ENCODE assay signal across 25 cellular contexts in the genomic region with DNA sequence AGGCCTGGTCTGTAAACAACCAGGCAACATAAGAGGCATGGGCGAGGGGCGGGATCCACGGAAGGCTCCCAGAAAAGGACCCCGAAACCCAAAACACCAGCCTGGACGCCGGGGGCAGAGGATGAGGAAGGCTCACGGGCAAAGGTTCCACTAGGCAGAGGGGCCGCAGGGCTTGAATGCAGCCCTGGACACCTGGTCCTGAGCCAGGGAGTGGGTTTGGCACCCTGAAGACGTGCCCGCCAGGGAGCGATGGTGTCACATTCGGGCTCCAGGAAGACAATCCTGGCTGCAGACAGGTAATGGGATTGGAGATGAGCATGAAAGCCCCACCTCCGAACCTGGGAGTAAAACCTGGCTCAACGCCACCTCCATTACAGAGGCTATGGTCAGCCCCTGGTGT.
"Had no signal": no experiment of that assay in that cellular context is flagged by ENCODE, and none has a peak within 500 bp of the region (broad histone marks: within the 10 kb centered on the region; RNA-seq: fewer than 3 reads in every experiment).

No MANE protein-coding gene starts in this region.

- H3K4me3 Mint-ChIP-seq: activated CD4-positive, alpha-beta T cell treated with anti-CD3 and anti-CD28 coated beads, Interleukin-2, amount 10 ng/mL, durations not matched to agents 24 days and 14 days; activated CD8-positive, alpha-beta T cell treated with anti-CD3 and anti-CD28 coated beads, Interleukin-2, amount 10 ng/mL, durations not matched to agents 7 days and 5 days; activated naive CD4-positive, alpha-beta T cell treated with anti-CD3 and anti-CD28 coated beads, Interleukin-2, amount 50 U/mL, for 24 hours; activated naive CD8-positive, alpha-beta T cell treated with anti-CD3 and anti-CD28 coated beads, Interleukin-2, amount 10 ng/mL, durations not matched to agents 7 days and 5 days; activated T-cell treated with anti-CD3 and anti-CD28 coated beads, Interleukin-2, amount 50 U/mL, for 24 hours had no signal

- H3K9me3 Mint-ChIP-seq: activated naive CD4-positive, alpha-beta T cell treated with anti-CD3 and anti-CD28 coated beads, Interleukin-2, amount 50 U/mL, for 24 hours; activated T-cell treated with anti-CD3 and anti-CD28 coated beads, Interleukin-2, amount 50 U/mL, for 24 hours had no signal

- H3K27me3 Mint-ChIP-seq: activated CD4-positive, alpha-beta T cell treated with anti-CD3 and anti-CD28 coated beads, Interleukin-2, amount 10 ng/mL, durations not matched to agents 24 days and 14 days; activated naive CD4-positive, alpha-beta T cell treated with anti-CD3 and anti-CD28 coated beads, Interleukin-2, amount 50 U/mL, for 24 hours; activated naive CD8-positive, alpha-beta T cell treated with anti-CD3 and anti-CD28 coated beads, Interleukin-2, amount 10 ng/mL, durations not matched to agents 7 days and 5 days; activated T-cell treated with anti-CD3 and anti-CD28 coated beads, Interleukin-2, amount 50 U/mL, for 24 hours had no signal

- DNase-seq: activated CD4-positive, alpha-beta T cell treated with anti-CD3 and anti-CD28 coated beads, Interleukin-2, amount 10 ng/mL, durations not matched to agents 24 days and 14 days; activated CD4-positive, alpha-beta T cell treated with anti-CD3 and anti-CD28 coated beads, Interleukin-2, amount 50 U/mL, for 4 hours; activated CD8-positive, alpha-beta T cell treated with anti-CD3 and anti-CD28 coated beads, Interleukin-2, amount 10 ng/mL, durations not matched to agents 7 days and 5 days; activated gamma-delta T cell; activated naive CD4-positive, alpha-beta T cell treated with Interleukin-2 at 50 U/mL for 16 hours; activated naive CD8-positive, alpha-beta T cell treated with anti-CD3 and anti-CD28 coated beads, Interleukin-2, amount 10 ng/mL, durations not matched to agents 7 days and 5 days; activated T-cell treated with anti-CD3 and anti-CD28 coated beads, Interleukin-2, amount 50 U/mL, for 24 hours; amygdala; Karpas-422; MG63; NCI-H1048; NCI-H1105 treated with DMSO at 0.1 percent for 48 hours; NCI-H1436; NCI-H1694; NCI-H1930; NCI-H2081 treated with DMSO at 0.1 percent for 48 hours; NCI-H226; NCI-H524 treated with DMSO at 0.1 percent for 48 hours; SHP77; SJCRH30 had no signal

- H3K9me3 ChIP-seq: ascending aorta, MG63, SJCRH30 had no signal

- H3K27ac Mint-ChIP-seq: activated CD4-positive, alpha-beta T cell treated with anti-CD3 and anti-CD28 coated beads, Interleukin-2, amount 10 ng/mL, durations not matched to agents 24 days and 14 days; activated CD8-positive, alpha-beta T cell treated with anti-CD3 and anti-CD28 coated beads, Interleukin-2, amount 10 ng/mL, durations not matched to agents 7 days and 5 days; activated naive CD4-positive, alpha-beta T cell treated with anti-CD3 and anti-CD28 coated beads, Interleukin-2, amount 50 U/mL, for 24 hours; activated naive CD8-positive, alpha-beta T cell treated with anti-CD3 and anti-CD28 coated beads, Interleukin-2, amount 10 ng/mL, durations not matched to agents 7 days and 5 days; activated T-cell treated with anti-CD3 and anti-CD28 coated beads, Interleukin-2, amount 50 U/mL, for 24 hours; activated T-helper 2 cell treated with anti-CD3 and anti-CD28 coated beads, Interferon-gamma antibody, Interleukin-2, Interleukin-4, amounts not matched to agents 10 μg/mL and 5 μg/mL and 100 μg/mL, durations not matched to agents 14 hours and 24 hours and 36 hours had no signal

- H3K4me1 ChIP-seq: ascending aorta, SJCRH30 had no signal

- H3K4me3 ChIP-seq: ascending aorta, K562, MG63, SJCRH30, SK-N-MC had no signal

- H3K27ac ChIP-seq: ascending aorta, SJCRH30, SK-N-MC had no signal

- H3K4me1 Mint-ChIP-seq: activated naive CD8-positive, alpha-beta T cell treated with anti-CD3 and anti-CD28 coated beads, Interleukin-2, amount 10 ng/mL, durations not matched to agents 7 days and 5 days had no signal

- H3K27me3 ChIP-seq: ascending aorta, MG63, SJCRH30 had no signal
